ENCODE assay signal across 8 cellular contexts in genomic region chr11:86047275-86047991, GRCh38. TPM values are rescaled to one million over a fixed set of nuclear protein-coding genes. Genes with fewer than 3 reads are reported as not detected.
DNase-seq lines count a peak whose midpoint lies in the region; ATAC-seq lines count a peak whose summit lies in the region.

No MANE protein-coding gene starts in this region.

- H3K27me3 ChIP-seq in adipocyte (replicated peaks; ENCODE audit: control insufficient read depth, insufficient read depth, low read length) (no peaks in the 10 kb centered on the region), skeletal muscle satellite cell (ENCODE audit: control insufficient read depth, insufficient read depth, low read length) (no peaks in the 10 kb centered on the region)

- H3K4me3 ChIP-seq in adipocyte (ENCODE audit: low read length) (peak overlapping the region; percentile 62), skeletal muscle satellite cell (ENCODE audit: low read length) (no peak overlapping the region)

- peaks cover 83% of the 10 kb centered on the region for H3K4me1 ChIP-seq in adipocyte (ENCODE audit: control insufficient read depth, insufficient read depth, low read length)
- H3K4me1 ChIP-seq in skeletal muscle satellite cell (ENCODE audit: control insufficient read depth, insufficient read depth, low read length), result peaks cover 49% of the 10 kb centered on the region

- H3K9ac ChIP-seq in adipocyte (ENCODE audit: low read length), result peak overlapping the region; percentile 50
- no peak overlapping the region for H3K9ac ChIP-seq in skeletal muscle satellite cell (ENCODE audit: low read depth, low read length)

- in situ Hi-C loops in ACHN (cut with HindIII; ENCODE audit: low pct_ligation_motif_present, low pct_unique_long_range_greater_than_20kb, low sequenced_read_pairs), result no loop called here

- H3K36me3 ChIP-seq in adipocyte (ENCODE audit: control insufficient read depth, insufficient read depth, low read length, severe bottlenecking) (no peaks in the 10 kb centered on the region), skeletal muscle satellite cell (ENCODE audit: insufficient read depth, low read length) (no peaks in the 10 kb centered on the region)

- ATAC-seq in GM18870 (IDR thresholded peaks at IDR 0.05; ENCODE audit: unreplicated experiment), result peak; percentile 38

- DNase-seq in HT1080 (ENCODE audit: low read depth) (peak; percentile 24), adipocyte (ENCODE audit: low read depth) (peak; percentile 77), NCI-H1930 (lab: John Stamatoyannopoulos, UW) (no peak), ACHN (no peak), iPS-NIHi7 (ENCODE audit: extremely low spot score) (no peak), NCI-H2171 treated with DMSO at 0.1 percent for 48 hours (lab: John Stamatoyannopoulos, UW) (no peak)

- peak overlapping the region; percentile 33 for H3K4me2 ChIP-seq in skeletal muscle satellite cell (ENCODE audit: low read length)

- H3K9me3 ChIP-seq in adipocyte (ENCODE audit: control insufficient read depth, low read length) (no peaks in the 10 kb centered on the region), skeletal muscle satellite cell (replicated peaks; ENCODE audit: low read length) (no peaks in the 10 kb centered on the region)

RNA-seq across cellular contexts. Expression of gene PICALM, which starts 21.5 kb away (rescaled TPM):
- 92.3 and 164 TPM in 2 replicates for total RNA-seq in HT1080 (2014; rRNA removed; shearing (Covaris generic))
- polyA plus RNA-seq in HT1080 (2015; cell fraction: cytosol; rRNA removed), result 157 and 200 TPM in 2 replicates
- 301 and 318 TPM in 2 replicates for polyA plus RNA-seq in HT1080 (2015; cell fraction: nucleus; rRNA removed)
- total RNA-seq in skeletal muscle satellite cell (2012; rRNA removed), result 166 and 219 TPM in 2 replicates

Comparison
In these comparisons a context has a peak if more than half of its experiments do, and no peak if none do; other contexts are left out.
1. DNase-seq: peak in HT1080 (single experiment) and adipocyte (single experiment); none in NCI-H1930 (0 of 2), ACHN (single experiment), iPS-NIHi7 (single experiment) and NCI-H2171 treated with DMSO at 0.1 percent for 48 hours (single experiment).